In genomic region chr1:23103001-23103879, GRCh38 we compare ENCODE assay signal across 9 cellular contexts.
A peak's percentile ranks its signal among the peaks of the same experiment; 100 is the strongest.
DNase-seq lines count a peak whose midpoint lies in the region; ATAC-seq and TF ChIP-seq lines count a peak whose summit lies in the region.
"Had no signal": no experiment of that assay in that cellular context is flagged by ENCODE, and none has a peak within 500 bp of the region (broad histone marks: within the 10 kb centered on the region; RNA-seq: fewer than 3 reads in every experiment).

No MANE protein-coding gene starts in this region.

- H3K9me3 ChIP-seq in WERI-Rb-1 (ENCODE audit: severe bottlenecking) (no peaks in the 10 kb centered on the region), subcutaneous abdominal adipose tissue (ENCODE audit: control insufficient read depth in 5 of 5, low read length in 5 of 5) (no peaks in the 10 kb centered on the region)

- ATAC-seq in GM18873 (IDR thresholded peaks at IDR 0.05; ENCODE audit: low FRiP score, unreplicated experiment) = no peak

- H3K9ac ChIP-seq in subcutaneous abdominal adipose tissue (ENCODE audit: low read length in 5 of 5) = no peak overlapping the region

- H3K27ac ChIP-seq in WERI-Rb-1 = peak overlapping the region; percentile 28; the same call in 1 of the 2 replicates
- H3K27ac ChIP-seq in subcutaneous abdominal adipose tissue (ENCODE audit: low read depth, low read length) = peak overlapping the region; percentile 95

- DNase-seq in activated T-cell treated with anti-CD3 and anti-CD28 coated beads for 4 hours (peak; percentile 33), WERI-Rb-1 (no peak), fibroblast of villous mesenchyme (ENCODE audit: low read depth) (peak; percentile 48), midbrain (lab: John Stamatoyannopoulos, UW) (no peak), NCI-H345 (lab: John Stamatoyannopoulos, UW) (no peak)
- DNase-seq in activated T-cell treated with anti-CD3 and anti-CD28 coated beads, Interleukin-2, amount 50 U/mL, for 48 hours = no peak
- DNase-seq: C1 segment of cervical spinal cord had no signal

- H3K27me3 ChIP-seq in WERI-Rb-1 (ENCODE audit: insufficient read depth, low read depth, severe bottlenecking) (no peaks in the 10 kb centered on the region), subcutaneous abdominal adipose tissue (ENCODE audit: control insufficient read depth in 5 of 5, insufficient read depth in 4 of 5, low read length in 5 of 5) (no peaks in the 10 kb centered on the region)

- H3K4me1 ChIP-seq in subcutaneous abdominal adipose tissue (ENCODE audit: control insufficient read depth in 5 of 5, insufficient read depth in 5 of 5, low read length in 5 of 5) = peaks cover 10 to 50% (median 48%) of the 10 kb centered on the region in 5 donors

- TF ChIP-seq CTCF in WERI-Rb-1 (IDR thresholded peaks at IDR 0.05; ENCODE audit: low read depth, low read length) (no peak), fibroblast of villous mesenchyme (IDR thresholded peaks at IDR 0.05; ENCODE audit: insufficient read depth, low read depth, low read length) (no peak)

- H3K4me3 ChIP-seq in WERI-Rb-1 (ENCODE audit: low read depth, low read length) = no peak overlapping the region
- no peak overlapping the region for H3K4me3 ChIP-seq in fibroblast of villous mesenchyme (ENCODE audit: low read depth, low read length)
- H3K4me3 ChIP-seq in subcutaneous abdominal adipose tissue (ENCODE audit: low read depth in 1 of 5, low read length in 5 of 5) = no peak overlapping the region

- H3K36me3 ChIP-seq in WERI-Rb-1 = peaks cover 16% of the 10 kb centered on the region
- peaks cover 6 to 15% (median 8%) of the 10 kb centered on the region in 5 donors for H3K36me3 ChIP-seq in subcutaneous abdominal adipose tissue (ENCODE audit: control insufficient read depth in 5 of 5, insufficient read depth in 5 of 5, low read length in 5 of 5)

Comparison
In these comparisons a context has a peak if more than half of its experiments do, and no peak if none do; other contexts are left out.
1. DNase-seq: peak in activated T-cell treated with anti-CD3 and anti-CD28 coated beads for 4 hours (single experiment) and fibroblast of villous mesenchyme (single experiment); none in activated T-cell treated with anti-CD3 and anti-CD28 coated beads, Interleukin-2, amount 50 U/mL, for 48 hours (0 of 2), WERI-Rb-1 (single experiment), midbrain (single experiment) and NCI-H345 (single experiment).